In genomic region chr16:85383836-85384825, GRCh38 we compare ENCODE assay signal across 15 cellular contexts.
DNase-seq lines count a peak whose midpoint lies in the region; ATAC-seq and TF ChIP-seq lines count a peak whose summit lies in the region.
"Had no signal": no experiment of that assay in that cellular context is flagged by ENCODE, and none has a peak within 500 bp of the region (broad histone marks: within the 10 kb centered on the region; RNA-seq: fewer than 3 reads in every experiment).

No MANE protein-coding gene starts in this region.

- dilution Hi-C loops in mammary epithelial cell (cut with HindIII; ENCODE audit: low sequenced_read_pairs), result no loop called here

- H3K9me3 ChIP-seq in mammary epithelial cell (replicated peaks; ENCODE audit: insufficient read depth, low read length) (no peaks in the 10 kb centered on the region), right lobe of liver (no peaks in the 10 kb centered on the region), suprapubic skin (no peaks in the 10 kb centered on the region)
- H3K9me3 ChIP-seq: ovary, thyroid gland had no signal

- H3K9ac ChIP-seq in mammary epithelial cell (ENCODE audit: insufficient read depth, low read length), result no peak overlapping the region

- H3K79me2 ChIP-seq in mammary epithelial cell (ENCODE audit: insufficient read depth, low read length), result no peaks in the 10 kb centered on the region

- peak overlapping the region; percentile 63 for H2AFZ ChIP-seq in mammary epithelial cell (ENCODE audit: low read depth, low read length)

- BruUV-seq in mammary epithelial cell (replicated peaks; lab: Mats Ljungman, UMichigan), result no TSS peak

- H3K36me3 ChIP-seq in mammary epithelial cell (ENCODE audit: insufficient read depth, low read length), result no peaks in the 10 kb centered on the region
- no peaks in the 10 kb centered on the region for H3K36me3 ChIP-seq in right lobe of liver
- no peaks in the 10 kb centered on the region for H3K36me3 ChIP-seq in suprapubic skin
- H3K36me3 ChIP-seq: ovary, thyroid gland had no signal

- TF ChIP-seq CTCF in mammary epithelial cell (conservative IDR thresholded peaks at IDR 0.05 in 1 of 2, IDR thresholded peaks at IDR 0.05 in 1 of 2; ENCODE audit: extremely low read depth in 1 of 2, insufficient read depth in 1 of 2, low read depth in 1 of 2, low read length in 2 of 2) (no peak), right lobe of liver (IDR thresholded peaks at IDR 0.05) (no peak), suprapubic skin (IDR thresholded peaks at IDR 0.05) (no peak)

- in situ Hi-C loops in mammary epithelial cell (cut with MboI; ENCODE audit: low sequenced_read_pairs in 2 of 2), result no loop called here

- H4K20me1 ChIP-seq in mammary epithelial cell (ENCODE audit: insufficient read depth, low read length), result no peaks in the 10 kb centered on the region

- ATAC-seq in right lobe of liver, result no peak
- no peak for ATAC-seq in GM19463 (IDR thresholded peaks at IDR 0.05; ENCODE audit: unreplicated experiment)
- ATAC-seq: activated T-helper 17 cell treated with anti-CD3 and anti-CD28 coated beads, Interleukin-2, amount 50 U/mL, for 72 hours had no signal

- intact Hi-C loops in mammary epithelial cell (cut with micrococcal nuclease) (loop anchor here (1.0 kb wide), 1 partner anchor 14 kb away; no protein-coding TSS in a partner anchor), right lobe of liver (cut with DNase I) (no loop called here)

- CTCF ChIA-PET in mammary epithelial cell (lab: Charles Lee; ENCODE audit: low non-redundant PET), result interaction anchor here (1.0 kb wide), 1 partner anchor 232 kb away, joined by 6 read pairs; no protein-coding TSS in a partner anchor

- no peaks in the 10 kb centered on the region for H3K27me3 ChIP-seq in mammary epithelial cell (ENCODE audit: insufficient read depth, low read length)
- H3K27me3 ChIP-seq in right lobe of liver, result no peaks in the 10 kb centered on the region
- no peaks in the 10 kb centered on the region for H3K27me3 ChIP-seq in suprapubic skin
- H3K27me3 ChIP-seq: ovary, thyroid gland had no signal

- H3K4me2 ChIP-seq in mammary epithelial cell (ENCODE audit: insufficient read depth, low read depth, low read length), result peak overlapping the region; percentile 70

- TF ChIP-seq EP300 in suprapubic skin (IDR thresholded peaks at IDR 0.05), result no peak

- H3K4me1 ChIP-seq in mammary epithelial cell (ENCODE audit: insufficient read depth, low read length) (peaks cover 28% of the 10 kb centered on the region), right lobe of liver (peaks cover 0 to 6% (median 0%) of the 10 kb centered on the region in 4 donors), suprapubic skin (peaks cover 69% of the 10 kb centered on the region)

- H3K27ac ChIP-seq in mammary epithelial cell (ENCODE audit: insufficient read depth, low read depth, low read length) (no peak overlapping the region), right lobe of liver (no peak overlapping the region), suprapubic skin (peak overlapping the region; percentile 64)
- H3K27ac ChIP-seq: ovary, thyroid gland had no signal

- H3K4me3 ChIP-seq in mammary epithelial cell (replicated peaks in 1 of 3; ENCODE audit: insufficient read depth in 1 of 3, low read depth in 2 of 3, low read length in 3 of 3), result peak overlapping the region in 1 of 3 experiments; percentile 14
- no peak overlapping the region for H3K4me3 ChIP-seq in right lobe of liver
- no peak overlapping the region for H3K4me3 ChIP-seq in suprapubic skin
- H3K4me3 ChIP-seq: ovary, thyroid gland had no signal

- TF ChIP-seq POLR2A in right lobe of liver (IDR thresholded peaks at IDR 0.05), result no peak
- TF ChIP-seq POLR2A in suprapubic skin (IDR thresholded peaks at IDR 0.05), result no peak

- DNase-seq in DMS 273 (lab: John Stamatoyannopoulos, UW; ENCODE audit: unreplicated experiment) (peak; percentile 63), DMS 273 treated with DMSO at 0.1 percent for 48 hours (lab: John Stamatoyannopoulos, UW) (no peak), mammary epithelial cell (peak; percentile 83), right lobe of liver (peak; percentile 12 to 40 (median 34)), suprapubic skin (ENCODE audit: low spot score in 2 of 2) (no peak), SKM-1 (lab: John Stamatoyannopoulos, UW; ENCODE audit: unreplicated experiment) (no peak), NCI-H2029 (lab: John Stamatoyannopoulos, UW) (no peak)
- DNase-seq: 8988T, C1 segment of cervical spinal cord, GOT3, NCI-H226 had no signal

- WGBS in mammary epithelial cell (ENCODE audit: low coverage, missing lambda C conversion rate), result 29% methylated on average over 14 of the region's 19 CpGs
- WGBS in right lobe of liver (ENCODE audit: insufficient coverage, low coverage, low lambda C conversion rate, missing lambda C conversion rate), result 60% methylated on average over 1 of the region's 19 CpGs
- WGBS in suprapubic skin, result 45% methylated on average over 12 of the region's 19 CpGs

Comparison
In these comparisons a context has a peak if more than half of its experiments do, and no peak if none do; other contexts are left out.
1. DNase-seq: peak in DMS 273 (single experiment), mammary epithelial cell (single experiment) and right lobe of liver (3 of 3); none in DMS 273 treated with DMSO at 0.1 percent for 48 hours (single experiment), suprapubic skin (0 of 2), SKM-1 (single experiment) and NCI-H2029 (single experiment).